9 cellular contexts compared by ENCODE assay signal in genomic region chr22:27724706-27725105, GRCh38.
"Had no signal": no experiment of that assay in that cellular context is flagged by ENCODE, and none has a peak within 500 bp of the region (broad histone marks: within the 10 kb centered on the region; RNA-seq: fewer than 3 reads in every experiment).

No MANE protein-coding gene starts in this region.

- ATAC-seq: esophagus mucosa, heart left ventricle had no signal

- H3K9me3 ChIP-seq: heart left ventricle, thoracic aorta, uterus had no signal

- DNase-seq: activated CD4-positive, alpha-beta T cell treated with anti-CD3 and anti-CD28 coated beads for 48 hours; activated naive CD4-positive, alpha-beta T cell treated with anti-CD3 and anti-CD28 coated beads, Interleukin-2, amount 10 ng/mL, durations not matched to agents 7 days and 5 days; brain microvascular endothelial cell; foreskin melanocyte; heart left ventricle; stimulated activated CD4-positive, alpha-beta T cell treated with anti-CD3 and anti-CD28 coated beads, Interleukin-4, amount 100 ng/mL, for 24 hours; uterus had no signal

- H3K27me3 ChIP-seq: brain microvascular endothelial cell, heart left ventricle, uterus had no signal

- H3K36me3 ChIP-seq: brain microvascular endothelial cell, heart left ventricle, thoracic aorta, uterus had no signal

- H3K27ac ChIP-seq: brain microvascular endothelial cell, thoracic aorta, uterus had no signal

- H3K4me3 ChIP-seq: heart left ventricle, thoracic aorta, uterus had no signal

- H3K4me1 ChIP-seq: uterus had no signal
